Comparison of ENCODE assay signal across 9 cellular contexts in genomic region chr1:220189750-220190347, GRCh38.
DNase-seq lines count a peak whose midpoint lies in the region; ATAC-seq, FAIRE-seq and TF ChIP-seq lines count a peak whose summit lies in the region.
"Had no signal": no experiment of that assay in that cellular context is flagged by ENCODE, and none has a peak within 500 bp of the region (broad histone marks: within the 10 kb centered on the region; RNA-seq: fewer than 3 reads in every experiment).

No MANE protein-coding gene starts in this region.

- POLR2A ChIA-PET in BJ (lab: Charles Lee): no interaction called here

- peak; percentile 49 for TF ChIP-seq CTCF in BJ (IDR thresholded peaks at IDR 0.05; ENCODE audit: insufficient read depth, low read depth, low read length)

- CTCF ChIA-PET in BJ (lab: Yijun Ruan, JAX): interaction anchor here (0.6 to 2.2 kb wide), 9 partner anchors 11 to 611 kb away, joined by 3 to 11 read pairs (median 4); no protein-coding TSS in a partner anchor

- H3K27me3 ChIP-seq in BJ (ENCODE audit: control insufficient read depth, insufficient read depth, low read length): no peaks in the 10 kb centered on the region

- ATAC-seq in GM21390 (IDR thresholded peaks at IDR 0.05; ENCODE audit: unreplicated experiment): peak; percentile 65
- ATAC-seq in HG02610 (IDR thresholded peaks at IDR 0.05; ENCODE audit: unreplicated experiment): no peak

- H3K4me3 ChIP-seq in BJ (ENCODE audit: low read depth, low read length): no peak overlapping the region
- H3K4me3 ChIP-seq: thoracic aorta had no signal

- peak; percentile 57 for FAIRE-seq in colon (lab: Jason Lieb, UNC)

- peaks cover 13% of the 10 kb centered on the region for H3K36me3 ChIP-seq in BJ (ENCODE audit: control insufficient read depth, insufficient read depth, low read length)

- DNase-seq in BJ (ENCODE audit: low read depth) (no peak), NCI-H524 treated with DMSO at 0.1 percent for 48 hours (lab: John Stamatoyannopoulos, UW) (peak; percentile 12), renal cortical epithelial cell (ENCODE audit: low read depth) (peak; percentile 47), cortex of kidney (lab: John Stamatoyannopoulos, UW) (no peak)
- DNase-seq in activated CD4-positive, CD25-positive, alpha-beta regulatory T cell (lab: John Stamatoyannopoulos, UW): no peak

Comparison
In these comparisons a context has a peak if more than half of its experiments do, and no peak if none do; other contexts are left out.
1. DNase-seq: peak in NCI-H524 treated with DMSO at 0.1 percent for 48 hours (single experiment) and renal cortical epithelial cell (single experiment); none in BJ (single experiment), cortex of kidney (single experiment) and activated CD4-positive, CD25-positive, alpha-beta regulatory T cell (0 of 4).